ENCODE assay signal across 10 cellular contexts in genomic region chr18:43396266-43396665, GRCh38.
DNase-seq lines count a peak whose midpoint lies in the region; ATAC-seq and TF ChIP-seq lines count a peak whose summit lies in the region.
"Had no signal": no experiment of that assay in that cellular context is flagged by ENCODE, and none has a peak within 500 bp of the region (broad histone marks: within the 10 kb centered on the region; RNA-seq: fewer than 3 reads in every experiment).

No MANE protein-coding gene starts in this region.

- TF ChIP-seq EP300 in ovary (IDR thresholded peaks at IDR 0.05): no peak

- H3K4me1 ChIP-seq in HAP-1: peaks cover 13% of the 10 kb centered on the region
- no peaks in the 10 kb centered on the region for H3K4me1 ChIP-seq in ovary (ENCODE audit: insufficient read depth)
- H3K4me1 ChIP-seq: SJSA1 had no signal

- H3K27me3 Mint-ChIP-seq in chondrocyte (ENCODE audit: low read depth): peaks cover 19% of the 10 kb centered on the region
- H3K27me3 Mint-ChIP-seq in natural killer cell (ENCODE audit: low read depth in 2 of 2): no peaks in the 10 kb centered on the region

- no peaks in the 10 kb centered on the region for H3K27me3 ChIP-seq in HAP-1 (ENCODE audit: low read depth)
- H3K27me3 ChIP-seq in ovary: no peaks in the 10 kb centered on the region
- H3K27me3 ChIP-seq: SJSA1 had no signal

- H3K36me3 ChIP-seq in HAP-1 (replicated peaks) (no peaks in the 10 kb centered on the region), ovary (no peaks in the 10 kb centered on the region)
- H3K36me3 ChIP-seq: SJSA1 had no signal

- TF ChIP-seq POLR2A in ovary (IDR thresholded peaks at IDR 0.05): no peak

- intact Hi-C loops in ovary (cut with DNase I) (no loop called here), posterior vena cava (cut with DNase I) (no loop called here), natural killer cell (cut with micrococcal nuclease) (no loop called here)

- DNase-seq in HAP-1 (ENCODE audit: low spot score in 2 of 2) (peak; percentile 14 to 84), NCI-H2227 (lab: John Stamatoyannopoulos, UW; ENCODE audit: unreplicated experiment) (peak; percentile 70), chondrocyte (ENCODE audit: low spot score) (no peak), ovary (no peak), posterior vena cava (ENCODE audit: low spot score) (no peak), MV-4-11 (lab: John Stamatoyannopoulos, UW) (no peak), natural killer cell (no peak)
- DNase-seq: right cardiac atrium had no signal

- ATAC-seq in natural killer cell (no peak), HG02763 (IDR thresholded peaks at IDR 0.05; ENCODE audit: unreplicated experiment) (no peak)
- ATAC-seq: right cardiac atrium had no signal

- H3K4me1 Mint-ChIP-seq in chondrocyte (ENCODE audit: low read depth): no peaks in the 10 kb centered on the region
- no peaks in the 10 kb centered on the region for H3K4me1 Mint-ChIP-seq in natural killer cell

- H3K36me3 Mint-ChIP-seq in chondrocyte (ENCODE audit: low read depth) (no peaks in the 10 kb centered on the region), natural killer cell (no peaks in the 10 kb centered on the region)

- H3K4me3 Mint-ChIP-seq in chondrocyte (ENCODE audit: unreplicated experiment): no peak overlapping the region
- H3K4me3 Mint-ChIP-seq in natural killer cell: no peak overlapping the region

- H3K9me3 Mint-ChIP-seq in chondrocyte (ENCODE audit: low read depth) (no peaks in the 10 kb centered on the region), natural killer cell (peaks cover 0 to 8% of the 10 kb centered on the region in 2 donors)

- no peak overlapping the region for H3K27ac ChIP-seq in ovary
- H3K27ac ChIP-seq: SJSA1 had no signal

- H3K27ac Mint-ChIP-seq in chondrocyte (ENCODE audit: unreplicated experiment): no peak overlapping the region
- no peak overlapping the region for H3K27ac Mint-ChIP-seq in natural killer cell

- in situ Hi-C loops in HAP-1 (cut with MboI; ENCODE audit: low sequenced_read_pairs): no loop called here

- H3K9me3 ChIP-seq in HAP-1 (no peaks in the 10 kb centered on the region), ovary (no peaks in the 10 kb centered on the region)
- H3K9me3 ChIP-seq: SJSA1 had no signal

- 1 to 9% (median 3%) methylated on average over 1 of the region's 1 CpG for WGBS in ovary, 3 donors

- H3K4me3 ChIP-seq in HAP-1: no peak overlapping the region
- H3K4me3 ChIP-seq in ovary: no peak overlapping the region
- H3K4me3 ChIP-seq: SJSA1 had no signal

- TF ChIP-seq CTCF in chondrocyte (IDR thresholded peaks at IDR 0.05): peak; percentile 79
- peak in 2 of 3 donors; percentile 19 to 31 for TF ChIP-seq CTCF in ovary (IDR thresholded peaks at IDR 0.05)
- TF ChIP-seq CTCF in natural killer cell (IDR thresholded peaks at IDR 0.05): no peak

Comparison
In these comparisons a context has a peak if more than half of its experiments do, and no peak if none do; other contexts are left out.
1. DNase-seq: peak in HAP-1 (2 of 2) and NCI-H2227 (single experiment); none in chondrocyte (single experiment), ovary (0 of 5), posterior vena cava (single experiment), MV-4-11 (single experiment) and natural killer cell (single experiment).